Comparison of ENCODE assay signal across 2 cellular contexts in the genomic region with DNA sequence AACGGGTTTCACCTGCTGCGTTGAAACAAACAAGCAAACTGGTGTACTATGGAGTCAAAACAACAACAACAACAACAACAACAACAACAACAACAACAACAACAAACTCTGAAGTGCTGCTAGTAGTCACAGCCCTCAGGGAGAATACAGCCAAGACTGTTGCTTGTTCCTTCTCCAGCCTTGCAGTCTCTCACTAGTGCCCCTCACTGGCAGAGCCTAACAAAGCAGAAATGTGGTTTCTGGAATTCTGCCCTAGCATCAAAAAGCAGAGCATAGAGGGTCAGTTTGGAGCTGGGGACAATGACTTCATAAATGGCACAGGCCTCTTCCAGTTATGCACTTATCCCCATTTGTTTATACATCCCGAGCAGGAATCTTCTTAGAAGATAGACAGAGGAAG.
TF ChIP-seq lines count a peak whose summit lies in the region.

No MANE protein-coding gene starts in this region.

TF ChIP-seq in GM23338, 12 proteins besides CTCF, POLR2A, EP300 and RAD21:
- TF ChIP-seq, protein P1, sequence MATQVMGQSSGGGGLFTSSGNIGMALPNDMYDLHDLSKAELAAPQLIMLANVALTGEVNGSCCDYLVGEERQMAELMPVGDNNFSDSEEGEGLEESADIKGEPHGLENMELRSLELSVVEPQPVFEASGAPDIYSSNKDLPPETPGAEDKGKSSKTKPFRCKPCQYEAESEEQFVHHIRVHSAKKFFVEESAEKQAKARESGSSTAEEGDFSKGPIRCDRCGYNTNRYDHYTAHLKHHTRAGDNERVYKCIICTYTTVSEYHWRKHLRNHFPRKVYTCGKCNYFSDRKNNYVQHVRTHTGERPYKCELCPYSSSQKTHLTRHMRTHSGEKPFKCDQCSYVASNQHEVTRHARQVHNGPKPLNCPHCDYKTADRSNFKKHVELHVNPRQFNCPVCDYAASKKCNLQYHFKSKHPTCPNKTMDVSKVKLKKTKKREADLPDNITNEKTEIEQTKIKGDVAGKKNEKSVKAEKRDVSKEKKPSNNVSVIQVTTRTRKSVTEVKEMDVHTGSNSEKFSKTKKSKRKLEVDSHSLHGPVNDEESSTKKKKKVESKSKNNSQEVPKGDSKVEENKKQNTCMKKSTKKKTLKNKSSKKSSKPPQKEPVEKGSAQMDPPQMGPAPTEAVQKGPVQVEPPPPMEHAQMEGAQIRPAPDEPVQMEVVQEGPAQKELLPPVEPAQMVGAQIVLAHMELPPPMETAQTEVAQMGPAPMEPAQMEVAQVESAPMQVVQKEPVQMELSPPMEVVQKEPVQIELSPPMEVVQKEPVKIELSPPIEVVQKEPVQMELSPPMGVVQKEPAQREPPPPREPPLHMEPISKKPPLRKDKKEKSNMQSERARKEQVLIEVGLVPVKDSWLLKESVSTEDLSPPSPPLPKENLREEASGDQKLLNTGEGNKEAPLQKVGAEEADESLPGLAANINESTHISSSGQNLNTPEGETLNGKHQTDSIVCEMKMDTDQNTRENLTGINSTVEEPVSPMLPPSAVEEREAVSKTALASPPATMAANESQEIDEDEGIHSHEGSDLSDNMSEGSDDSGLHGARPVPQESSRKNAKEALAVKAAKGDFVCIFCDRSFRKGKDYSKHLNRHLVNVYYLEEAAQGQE (IDR thresholded peaks at IDR 0.05; ENCODE audit: unreplicated experiment) = no peak
- TF ChIP-seq ZNF331 (CRISPR knock-in tag; IDR thresholded peaks at IDR 0.05; ENCODE audit: low read depth) (no peak), JUNB (IDR thresholded peaks at IDR 0.05; ENCODE audit: unreplicated experiment) (no peak), STAT1 (IDR thresholded peaks at IDR 0.05; ENCODE audit: unreplicated experiment) (no peak), NANOG (IDR thresholded peaks at IDR 0.05; ENCODE audit: borderline replicate concordance) (no peak), EZH2 (IDR thresholded peaks at IDR 0.05; ENCODE audit: low read depth, unreplicated experiment) (no peak), POLR2AphosphoS5 (IDR thresholded peaks at IDR 0.05; ENCODE audit: low read depth) (no peak), ZNF114 (CRISPR knock-in tag; IDR thresholded peaks at IDR 0.05) (no peak)
- TF ChIP-seq, protein P2, sequence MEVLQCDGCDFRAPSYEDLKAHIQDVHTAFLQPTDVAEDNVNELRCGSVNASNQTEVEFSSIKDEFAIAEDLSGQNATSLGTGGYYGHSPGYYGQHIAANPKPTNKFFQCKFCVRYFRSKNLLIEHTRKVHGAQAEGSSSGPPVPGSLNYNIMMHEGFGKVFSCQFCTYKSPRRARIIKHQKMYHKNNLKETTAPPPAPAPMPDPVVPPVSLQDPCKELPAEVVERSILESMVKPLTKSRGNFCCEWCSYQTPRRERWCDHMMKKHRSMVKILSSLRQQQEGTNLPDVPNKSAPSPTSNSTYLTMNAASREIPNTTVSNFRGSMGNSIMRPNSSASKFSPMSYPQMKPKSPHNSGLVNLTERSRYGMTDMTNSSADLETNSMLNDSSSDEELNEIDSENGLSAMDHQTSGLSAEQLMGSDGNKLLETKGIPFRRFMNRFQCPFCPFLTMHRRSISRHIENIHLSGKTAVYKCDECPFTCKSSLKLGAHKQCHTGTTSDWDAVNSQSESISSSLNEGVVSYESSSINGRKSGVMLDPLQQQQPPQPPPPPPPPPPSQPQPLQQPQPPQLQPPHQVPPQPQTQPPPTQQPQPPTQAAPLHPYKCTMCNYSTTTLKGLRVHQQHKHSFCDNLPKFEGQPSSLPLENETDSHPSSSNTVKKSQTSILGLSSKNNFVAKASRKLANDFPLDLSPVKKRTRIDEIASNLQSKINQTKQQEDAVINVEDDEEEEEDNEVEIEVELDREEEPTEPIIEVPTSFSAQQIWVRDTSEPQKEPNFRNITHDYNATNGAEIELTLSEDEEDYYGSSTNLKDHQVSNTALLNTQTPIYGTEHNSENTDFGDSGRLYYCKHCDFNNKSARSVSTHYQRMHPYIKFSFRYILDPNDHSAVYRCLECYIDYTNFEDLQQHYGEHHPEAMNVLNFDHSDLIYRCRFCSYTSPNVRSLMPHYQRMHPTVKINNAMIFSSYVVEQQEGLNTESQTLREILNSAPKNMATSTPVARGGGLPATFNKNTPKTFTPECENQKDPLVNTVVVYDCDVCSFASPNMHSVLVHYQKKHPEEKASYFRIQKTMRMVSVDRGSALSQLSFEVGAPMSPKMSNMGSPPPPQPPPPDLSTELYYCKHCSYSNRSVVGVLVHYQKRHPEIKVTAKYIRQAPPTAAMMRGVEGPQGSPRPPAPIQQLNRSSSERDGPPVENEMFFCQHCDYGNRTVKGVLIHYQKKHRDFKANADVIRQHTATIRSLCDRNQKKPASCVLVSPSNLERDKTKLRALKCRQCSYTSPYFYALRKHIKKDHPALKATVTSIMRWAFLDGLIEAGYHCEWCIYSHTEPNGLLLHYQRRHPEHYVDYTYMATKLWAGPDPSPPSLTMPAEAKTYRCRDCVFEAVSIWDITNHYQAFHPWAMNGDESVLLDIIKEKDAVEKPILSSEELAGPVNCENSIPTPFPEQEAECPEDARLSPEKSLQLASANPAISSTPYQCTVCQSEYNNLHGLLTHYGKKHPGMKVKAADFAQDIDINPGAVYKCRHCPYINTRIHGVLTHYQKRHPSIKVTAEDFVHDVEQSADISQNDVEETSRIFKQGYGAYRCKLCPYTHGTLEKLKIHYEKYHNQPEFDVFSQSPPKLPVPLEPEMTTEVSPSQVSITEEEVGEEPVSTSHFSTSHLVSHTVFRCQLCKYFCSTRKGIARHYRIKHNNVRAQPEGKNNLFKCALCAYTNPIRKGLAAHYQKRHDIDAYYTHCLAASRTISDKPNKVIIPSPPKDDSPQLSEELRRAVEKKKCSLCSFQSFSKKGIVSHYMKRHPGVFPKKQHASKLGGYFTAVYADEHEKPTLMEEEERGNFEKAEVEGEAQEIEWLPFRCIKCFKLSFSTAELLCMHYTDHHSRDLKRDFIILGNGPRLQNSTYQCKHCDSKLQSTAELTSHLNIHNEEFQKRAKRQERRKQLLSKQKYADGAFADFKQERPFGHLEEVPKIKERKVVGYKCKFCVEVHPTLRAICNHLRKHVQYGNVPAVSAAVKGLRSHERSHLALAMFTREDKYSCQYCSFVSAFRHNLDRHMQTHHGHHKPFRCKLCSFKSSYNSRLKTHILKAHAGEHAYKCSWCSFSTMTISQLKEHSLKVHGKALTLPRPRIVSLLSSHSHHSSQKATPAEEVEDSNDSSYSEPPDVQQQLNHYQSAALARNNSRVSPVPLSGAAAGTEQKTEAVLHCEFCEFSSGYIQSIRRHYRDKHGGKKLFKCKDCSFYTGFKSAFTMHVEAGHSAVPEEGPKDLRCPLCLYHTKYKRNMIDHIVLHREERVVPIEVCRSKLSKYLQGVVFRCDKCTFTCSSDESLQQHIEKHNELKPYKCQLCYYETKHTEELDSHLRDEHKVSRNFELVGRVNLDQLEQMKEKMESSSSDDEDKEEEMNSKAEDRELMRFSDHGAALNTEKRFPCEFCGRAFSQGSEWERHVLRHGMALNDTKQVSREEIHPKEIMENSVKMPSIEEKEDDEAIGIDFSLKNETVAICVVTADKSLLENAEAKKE (CRISPR knock-in tag; IDR thresholded peaks at IDR 0.05) = no peak

TF ChIP-seq in H1, 55 proteins besides CTCF, POLR2A, EP300 and RAD21:
- TF ChIP-seq ATF2 (IDR thresholded peaks at IDR 0.05; ENCODE audit: low read length) (no peak), GTF2F1 (IDR thresholded peaks at IDR 0.05; ENCODE audit: borderline replicate concordance, low read depth, low read length) (no peak), KDM1A (IDR thresholded peaks at IDR 0.05; ENCODE audit: borderline replicate concordance, low read length) (no peak), TEAD4 (IDR thresholded peaks at IDR 0.05; ENCODE audit: low read depth, low read length) (0 out of 2 replicates have a peak, but pooled peaks have one; percentile 29), CBX5 (IDR thresholded peaks at IDR 0.05; ENCODE audit: low read depth, low read length) (no peak)
